ENCODE assay signal across 10 cellular contexts in the genomic region with DNA sequence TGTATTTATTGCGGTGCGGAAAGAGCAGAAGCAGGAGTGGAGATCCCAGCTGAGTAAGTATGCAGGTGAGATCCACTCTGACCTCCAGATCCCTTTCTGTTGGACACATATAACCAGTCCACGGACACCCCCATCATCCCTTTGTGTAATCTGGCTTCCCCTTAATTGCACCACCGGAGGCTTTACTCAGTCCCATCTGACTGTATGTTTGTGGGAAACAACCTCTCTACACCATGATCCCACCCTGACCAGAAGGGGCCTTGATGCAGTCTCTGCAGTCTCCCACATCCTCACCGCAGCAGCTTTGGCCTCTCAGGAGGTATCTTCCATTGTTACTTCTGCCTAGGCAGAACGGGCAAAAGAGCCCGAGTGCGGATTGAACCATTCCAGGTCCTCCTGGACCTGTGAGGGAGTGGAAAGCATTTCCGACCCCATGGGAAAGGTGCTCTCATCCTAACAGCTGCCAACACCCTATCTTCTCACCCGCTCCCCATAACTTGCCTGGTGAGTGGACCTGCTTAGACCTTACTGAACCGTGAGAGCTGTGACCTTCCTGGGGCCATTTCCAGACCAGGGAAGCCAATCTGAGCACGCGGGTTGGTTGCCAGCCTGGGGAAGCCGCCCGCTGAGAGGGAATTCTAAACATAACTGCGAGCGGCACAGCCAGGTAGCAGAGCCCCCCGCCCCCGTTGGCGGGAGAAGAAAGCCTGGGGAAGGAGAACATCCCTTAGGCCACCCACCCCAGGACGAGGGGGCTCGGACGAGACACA. TPM values are rescaled to one million over a fixed set of nuclear protein-coding genes. Genes with fewer than 3 reads are reported as not detected.
DNase-seq lines count a peak whose midpoint lies in the region; ATAC-seq and TF ChIP-seq lines count a peak whose summit lies in the region.
"Had no signal": no experiment of that assay in that cellular context is flagged by ENCODE, and none has a peak within 500 bp of the region (broad histone marks: within the 10 kb centered on the region; RNA-seq: fewer than 3 reads in every experiment).

No MANE protein-coding gene starts in this region.

- WGBS in prostate gland = 35% methylated on average over 23 of the region's 23 CpGs

- TF ChIP-seq CTCF in MCF 10A (IDR thresholded peaks at IDR 0.05; ENCODE audit: unreplicated experiment) (no peak), prostate gland (IDR thresholded peaks at IDR 0.05) (no peak)

- POLR2A ChIA-PET in MCF 10A (lab: Yijun Ruan, JAX) = no interaction called here
- POLR2A ChIA-PET in activated CD4-positive, alpha-beta T cell treated with anti-CD3 and anti-CD28 coated beads, Interleukin-2, amount 10 ng/mL, durations not matched to agents 7 days and 5 days (lab: Charles Lee) = no interaction called here

- H3K36me3 ChIP-seq in prostate gland = no peaks in the 10 kb centered on the region

- no TSS peak for BruUV-seq in MCF 10A (replicated peaks; lab: Mats Ljungman, UMichigan)

- H3K36me3 Mint-ChIP-seq in MCF 10A (ENCODE audit: insufficient read depth, unreplicated experiment) = no peaks in the 10 kb centered on the region
- H3K36me3 Mint-ChIP-seq in activated CD4-positive, alpha-beta T cell treated with anti-CD3 and anti-CD28 coated beads, Interleukin-2, amount 10 ng/mL, durations not matched to agents 7 days and 5 days (ENCODE audit: low read depth) = no peaks in the 10 kb centered on the region

- intact Hi-C loops in MCF 10A (cut with micrococcal nuclease) = no loop called here
- intact Hi-C loops in prostate gland (cut with DNase I) = no loop called here

- ATAC-seq in HG02973 (IDR thresholded peaks at IDR 0.05; ENCODE audit: unreplicated experiment) = no peak

- DNase-seq in ELF-1 (ENCODE audit: low read depth, low spot score) = peak; percentile 50
- DNase-seq in MCF 10A (ENCODE audit: unreplicated experiment) = no peak
- DNase-seq in islet precursor cell = peak; percentile 60
- no peak for DNase-seq in prostate gland (ENCODE audit: low spot score)
- no peak for DNase-seq in activated CD4-positive, alpha-beta T cell treated with anti-CD3 and anti-CD28 coated beads, Interleukin-2, amount 50 U/mL, for 4 hours
- no peak for DNase-seq in activated CD4-positive, alpha-beta T cell treated with anti-CD3 and anti-CD28 coated beads, Interleukin-2, amount 10 ng/mL, durations not matched to agents 7 days and 5 days
- DNase-seq in NCI-H2107 treated with DMSO at 0.1 percent for 48 hours (lab: John Stamatoyannopoulos, UW; ENCODE audit: unreplicated experiment) = no peak
- DNase-seq: stimulated activated CD8-positive, alpha-beta memory T cell treated with anti-CD3 and anti-CD28 coated beads, Interleukin-4, amount 100 ng/mL, for 48 hours had no signal

- H3K27me3 ChIP-seq in prostate gland (replicated peaks; ENCODE audit: insufficient read depth) = no peaks in the 10 kb centered on the region

- H3K9me3 ChIP-seq in prostate gland = no peaks in the 10 kb centered on the region

- CTCF ChIA-PET in MCF 10A (lab: Yijun Ruan, JAX) = no interaction called here
- CTCF ChIA-PET in activated CD4-positive, alpha-beta T cell treated with anti-CD3 and anti-CD28 coated beads, Interleukin-2, amount 10 ng/mL, durations not matched to agents 7 days and 5 days (lab: Charles Lee) = interaction anchor here (1.2 kb wide), 1 partner anchor 10 kb away, joined by 3 read pairs; no protein-coding TSS in a partner anchor

- H3K4me1 ChIP-seq in prostate gland (replicated peaks) = no peaks in the 10 kb centered on the region

- H3K4me3 ChIP-seq in prostate gland = peak overlapping the region; percentile 53 to 54

- no peak for TF ChIP-seq POLR2A in prostate gland (IDR thresholded peaks at IDR 0.05)

- no peak overlapping the region for H3K27ac Mint-ChIP-seq in MCF 10A (ENCODE audit: low read depth, unreplicated experiment)
- H3K27ac Mint-ChIP-seq in activated CD4-positive, alpha-beta T cell treated with anti-CD3 and anti-CD28 coated beads, Interleukin-2, amount 10 ng/mL, durations not matched to agents 7 days and 5 days = no peak overlapping the region

- peak overlapping the region; percentile 76 for H3K4me3 Mint-ChIP-seq in MCF 10A (ENCODE audit: unreplicated experiment)
- H3K4me3 Mint-ChIP-seq in activated CD4-positive, alpha-beta T cell treated with anti-CD3 and anti-CD28 coated beads, Interleukin-2, amount 10 ng/mL, durations not matched to agents 7 days and 5 days = no peak overlapping the region

- no peaks in the 10 kb centered on the region for H3K9me3 Mint-ChIP-seq in MCF 10A (ENCODE audit: unreplicated experiment)
- H3K9me3 Mint-ChIP-seq in activated CD4-positive, alpha-beta T cell treated with anti-CD3 and anti-CD28 coated beads, Interleukin-2, amount 10 ng/mL, durations not matched to agents 7 days and 5 days = no peaks in the 10 kb centered on the region

- H3K27me3 Mint-ChIP-seq in MCF 10A (ENCODE audit: insufficient read depth, unreplicated experiment) = no peaks in the 10 kb centered on the region
- H3K27me3 Mint-ChIP-seq in activated CD4-positive, alpha-beta T cell treated with anti-CD3 and anti-CD28 coated beads, Interleukin-2, amount 10 ng/mL, durations not matched to agents 7 days and 5 days = peaks cover 50% of the 10 kb centered on the region

- H3K27ac ChIP-seq in prostate gland = peak overlapping the region; percentile 55 to 70

- H3K4me1 Mint-ChIP-seq in MCF 10A (ENCODE audit: insufficient read depth, unreplicated experiment) = no peaks in the 10 kb centered on the region
- H3K4me1 Mint-ChIP-seq in activated CD4-positive, alpha-beta T cell treated with anti-CD3 and anti-CD28 coated beads, Interleukin-2, amount 10 ng/mL, durations not matched to agents 7 days and 5 days = peaks cover 5% of the 10 kb centered on the region

RNA-seq across cellular contexts. Expression of gene SLCO2A1, which starts 1.1 kb away (rescaled TPM):
- 0.59 and 1.0 TPM in 2 replicates for total RNA-seq in MCF 10A (2022)
- total RNA-seq in prostate gland = 10 to 100 TPM; 15.9 to 46.7 TPM
- not detected for total RNA-seq in activated CD4-positive, alpha-beta T cell treated with anti-CD3 and anti-CD28 coated beads, Interleukin-2, amount 10 ng/mL, durations not matched to agents 7 days and 5 days
- total RNA-seq: mononuclear cell had no signal

Comparison
In these comparisons a context has a peak if more than half of its experiments do, and no peak if none do; other contexts are left out.
1. DNase-seq: peak in ELF-1 (single experiment) and islet precursor cell (single experiment); none in MCF 10A (single experiment), prostate gland (single experiment), activated CD4-positive, alpha-beta T cell treated with anti-CD3 and anti-CD28 coated beads, Interleukin-2, amount 50 U/mL, for 4 hours (0 of 2), activated CD4-positive, alpha-beta T cell treated with anti-CD3 and anti-CD28 coated beads, Interleukin-2, amount 10 ng/mL, durations not matched to agents 7 days and 5 days (single experiment) and NCI-H2107 treated with DMSO at 0.1 percent for 48 hours (single experiment).